In genomic region chr22:30238661-30239420, GRCh38 we compare ENCODE assay signal across 11 cellular contexts. TPM values are rescaled to one million over a fixed set of nuclear protein-coding genes. Genes with fewer than 3 reads are reported as not detected.
DNase-seq lines count a peak whose midpoint lies in the region; ATAC-seq and TF ChIP-seq lines count a peak whose summit lies in the region.
"Had no signal": no experiment of that assay in that cellular context is flagged by ENCODE, and none has a peak within 500 bp of the region (broad histone marks: within the 10 kb centered on the region; RNA-seq: fewer than 3 reads in every experiment).

No MANE protein-coding gene starts in this region.

- no peaks in the 10 kb centered on the region for H3K27me3 ChIP-seq in lung (ENCODE audit: control insufficient read depth, insufficient read depth)

- WGBS in lung, 2 donors: 77 to 82% methylated on average over 26 of the region's 26 CpGs

- no peak overlapping the region for H3K4me3 ChIP-seq in astrocyte of the spinal cord (ENCODE audit: low read depth, low read length)
- H3K4me3 ChIP-seq in lung: no peak overlapping the region

- peak; percentile 18 for DNase-seq in AG08395 (ENCODE audit: low spot score)
- peak; percentile 34 for DNase-seq in HT-29 (ENCODE audit: low spot score)
- peak; percentile 79 for DNase-seq in astrocyte of the spinal cord (ENCODE audit: low read depth, low spot score)
- peak; percentile 52 for DNase-seq in lung (ENCODE audit: low spot score)
- no peak for DNase-seq in DMS79 treated with DMSO at 0.1 percent for 48 hours (lab: John Stamatoyannopoulos, UW)
- no peak for DNase-seq in NCI-H1105 treated with DMSO at 0.1 percent for 48 hours (lab: John Stamatoyannopoulos, UW)
- DNase-seq: NCI-H187 treated with DMSO at 0.1 percent for 48 hours, nucleus accumbens, T1000 had no signal

- TF ChIP-seq CTCF in astrocyte of the spinal cord (IDR thresholded peaks at IDR 0.05; ENCODE audit: low read depth, low read length) (no peak), lung (IDR thresholded peaks at IDR 0.05; ENCODE audit: control extremely low read depth, extremely low read depth) (no peak)

- no peaks in the 10 kb centered on the region for H3K36me3 ChIP-seq in lung (ENCODE audit: control insufficient read depth in 2 of 2, insufficient read depth in 2 of 2, low read length in 2 of 2)

- H3K9me3 ChIP-seq in lung (ENCODE audit: control insufficient read depth in 2 of 2, insufficient read depth in 1 of 2, low read length in 1 of 2): no peaks in the 10 kb centered on the region

- ATAC-seq in lung (ENCODE audit: insufficient read depth, low FRiP score): no peak
- ATAC-seq in HG02840 (IDR thresholded peaks at IDR 0.05; ENCODE audit: low FRiP score, unreplicated experiment): no peak
- ATAC-seq in HG02623 (IDR thresholded peaks at IDR 0.05; ENCODE audit: unreplicated experiment): no peak

- H3K27ac ChIP-seq in lung (ENCODE audit: low read depth in 1 of 2, low read length in 1 of 2): no peak overlapping the region

- in situ Hi-C loops in astrocyte of the spinal cord (cut with HindIII; ENCODE audit: low sequenced_read_pairs): no loop called here

- H3K4me1 ChIP-seq in lung (ENCODE audit: control insufficient read depth in 2 of 2, insufficient read depth in 2 of 2, low read length in 2 of 2): no peaks in the 10 kb centered on the region

RNA-seq across cellular contexts. Expression of gene LIF, which starts 7.7 kb away (rescaled TPM):
- 48.5 and 50.2 TPM in 2 replicates for total RNA-seq in HT-29 (2014; rRNA removed; shearing (Covaris generic))
- 1 to 10 TPM in 1 of 2 donors, under 1 TPM in 1; 0.77 to 5.1 TPM for total RNA-seq in lung
- 10 to 100 TPM in 1 of 2 donors, 1 to 10 TPM in 1; 5.1 to 26.1 TPM for polyA plus RNA-seq in lung

RNA-seq across cellular contexts. Expression of gene OSM, which starts 27.8 kb away (rescaled TPM):
- total RNA-seq in HT-29 (2014; rRNA removed; shearing (Covaris generic)): not detected in 2 replicates
- total RNA-seq in lung: 1 to 10 TPM; 1.8 to 3.3 TPM
- 10 to 100 TPM in 1 of 2 donors, under 1 TPM in 1; 0.57 to 33.2 TPM for polyA plus RNA-seq in lung

RNA-seq across cellular contexts. Expression of gene CASTOR1, which starts 50.5 kb away (rescaled TPM):
- total RNA-seq in HT-29 (2014; rRNA removed; shearing (Covaris generic)): 1.5 and 2.0 TPM in 2 replicates
- 10 to 100 TPM; 12.6 to 26.5 TPM for total RNA-seq in lung
- polyA plus RNA-seq in lung: 10 to 100 TPM; 14.1 to 16.5 TPM

Comparison
In these comparisons a context has a peak if more than half of its experiments do, and no peak if none do; other contexts are left out.
1. DNase-seq: peak in AG08395 (single experiment), HT-29 (single experiment), astrocyte of the spinal cord (single experiment) and lung (single experiment); none in DMS79 treated with DMSO at 0.1 percent for 48 hours (single experiment) and NCI-H1105 treated with DMSO at 0.1 percent for 48 hours (single experiment).